ENCODE assay signal across 2 cellular contexts in genomic region chr1:21560916-21561638, GRCh38.
TF ChIP-seq lines count a peak whose summit lies in the region.

No MANE protein-coding gene starts in this region.

TF ChIP-seq in IMR-90, 13 proteins besides CTCF, POLR2A, EP300 and RAD21:
- TF ChIP-seq SMC3 (IDR thresholded peaks at IDR 0.05; ENCODE audit: low read depth, low read length) (no peak), MXI1 (IDR thresholded peaks at IDR 0.05; ENCODE audit: borderline replicate concordance, low read depth, low read length) (no peak), CHD1 (IDR thresholded peaks at IDR 0.05; ENCODE audit: low read depth, low read length) (no peak), RCOR1 (IDR thresholded peaks at IDR 0.05; ENCODE audit: insufficient replicate concordance, low read length) (no peak), RFX5 (IDR thresholded peaks at IDR 0.05; ENCODE audit: low read depth, low read length) (no peak), NFE2L2 (IDR thresholded peaks at IDR 0.05; ENCODE audit: low read depth, low read length) (no peak), BHLHE40 (IDR thresholded peaks at IDR 0.05; ENCODE audit: low read depth, low read length) (no peak), MAZ (IDR thresholded peaks at IDR 0.05; ENCODE audit: borderline replicate concordance, low read depth, low read length) (no peak), ELK1 (IDR thresholded peaks at IDR 0.05; ENCODE audit: borderline replicate concordance, low read depth, low read length) (no peak), FOS (IDR thresholded peaks at IDR 0.05; ENCODE audit: low read depth, low read length) (no peak), MAFK (IDR thresholded peaks at IDR 0.05; ENCODE audit: low read depth, low read length) (no peak), CEBPB (IDR thresholded peaks at IDR 0.05; ENCODE audit: low read depth, low read length) (no peak)
- TF ChIP-seq, protein P1, sequence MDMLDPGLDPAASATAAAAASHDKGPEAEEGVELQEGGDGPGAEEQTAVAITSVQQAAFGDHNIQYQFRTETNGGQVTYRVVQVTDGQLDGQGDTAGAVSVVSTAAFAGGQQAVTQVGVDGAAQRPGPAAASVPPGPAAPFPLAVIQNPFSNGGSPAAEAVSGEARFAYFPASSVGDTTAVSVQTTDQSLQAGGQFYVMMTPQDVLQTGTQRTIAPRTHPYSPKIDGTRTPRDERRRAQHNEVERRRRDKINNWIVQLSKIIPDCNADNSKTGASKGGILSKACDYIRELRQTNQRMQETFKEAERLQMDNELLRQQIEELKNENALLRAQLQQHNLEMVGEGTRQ (IDR thresholded peaks at IDR 0.05; ENCODE audit: low read depth, low read length) = no peak
TF ChIP-seq in IMR-90: peak in this region for 0.

TF ChIP-seq in H1, 55 proteins besides CTCF, POLR2A, EP300 and RAD21:
- TF ChIP-seq HDAC6 (IDR thresholded peaks at IDR 0.05; ENCODE audit: low read depth, low read length) = no peak
- TF ChIP-seq SP1 (IDR thresholded peaks at IDR 0.05; ENCODE audit: low read depth, low read length) = no peak
- no peak for TF ChIP-seq HDAC2 (IDR thresholded peaks at IDR 0.05; ENCODE audit: borderline replicate concordance in 1 of 2, low read depth in 2 of 2, low read length in 2 of 2)
- no peak for TF ChIP-seq NRF1 (IDR thresholded peaks at IDR 0.05; ENCODE audit: low read depth, low read length)
- TF ChIP-seq FOSL1 (IDR thresholded peaks at IDR 0.05; ENCODE audit: insufficient read depth, low read depth, low read length) = no peak
- no peak for TF ChIP-seq SP2 (IDR thresholded peaks at IDR 0.05; ENCODE audit: low read length)
- no peak for TF ChIP-seq CREB1 (IDR thresholded peaks at IDR 0.05)
